ENCODE assay signal across 13 cellular contexts in genomic region chr3:129888739-129889138, GRCh38. TPM values are rescaled to one million over a fixed set of nuclear protein-coding genes. Genes with fewer than 3 reads are reported as not detected.
DNase-seq lines count a peak whose midpoint lies in the region; ATAC-seq and TF ChIP-seq lines count a peak whose summit lies in the region.
"Had no signal": no experiment of that assay in that cellular context is flagged by ENCODE, and none has a peak within 500 bp of the region (broad histone marks: within the 10 kb centered on the region; RNA-seq: fewer than 3 reads in every experiment).

No MANE protein-coding gene starts in this region.

- DNase-seq in A172 (ENCODE audit: low spot score) = peak; percentile 97
- DNase-seq in HCEC 1CT = peak; percentile 94
- DNase-seq in T1000 (lab: John Stamatoyannopoulos, UW) = peak; percentile 30
- DNase-seq in fibroblast of villous mesenchyme (ENCODE audit: low read depth) = peak; percentile 98
- no peak for DNase-seq in CD14-positive monocyte (ENCODE audit: low spot score)
- DNase-seq in NCI-H345 treated with DMSO at 0.1 percent for 48 hours (lab: John Stamatoyannopoulos, UW; ENCODE audit: unreplicated experiment) = no peak
- DNase-seq in DMS53 treated with DMSO at 0.1 percent for 48 hours (lab: John Stamatoyannopoulos, UW; ENCODE audit: unreplicated experiment) = no peak
- DNase-seq: activated CD4-positive, alpha-beta T cell treated with anti-CD3 and anti-CD28 coated beads, Interleukin-2, amount 50 U/mL, for 4 hours; central memory CD4-positive, alpha-beta T cell; hippocampal formation; NCI-H1694 treated with DMSO at 0.1 percent for 48 hours; Right ventricle myocardium superior had no signal

- intact Hi-C loops in CD14-positive monocyte (cut with micrococcal nuclease) = no loop called here

- TF ChIP-seq CTCF in fibroblast of villous mesenchyme (IDR thresholded peaks at IDR 0.05; ENCODE audit: insufficient read depth, low read depth, low read length) = no peak
- no peak for TF ChIP-seq CTCF in CD14-positive monocyte (IDR thresholded peaks at IDR 0.05)

- no peak overlapping the region for H3K4me3 ChIP-seq in fibroblast of villous mesenchyme (ENCODE audit: low read depth, low read length)

- no peak overlapping the region for H3K4me3 Mint-ChIP-seq in CD14-positive monocyte

- no peaks in the 10 kb centered on the region for H3K9me3 Mint-ChIP-seq in CD14-positive monocyte

- peaks cover 35% of the 10 kb centered on the region for H3K4me1 Mint-ChIP-seq in CD14-positive monocyte

- peaks cover 0 to 2% (median 0%) of the 10 kb centered on the region in 3 donors for H3K27me3 Mint-ChIP-seq in CD14-positive monocyte (ENCODE audit: low read depth in 3 of 3)

- ATAC-seq in GM18502 (IDR thresholded peaks at IDR 0.05; ENCODE audit: poor library complexity, unreplicated experiment) = no peak

- peak overlapping the region in 1 of 7 donors; percentile 16 for H3K27ac Mint-ChIP-seq in CD14-positive monocyte

- H3K36me3 Mint-ChIP-seq in CD14-positive monocyte = peaks cover 9 to 10% of the 10 kb centered on the region in 2 donors

RNA-seq across cellular contexts. Expression of gene TMCC1, which starts 4.8 kb away (rescaled TPM):
- 9.0 and 14.7 TPM in 2 replicates for total RNA-seq in A172 (2014; rRNA removed; shearing (Covaris generic))
- total RNA-seq in fibroblast of villous mesenchyme = 10.6 and 11.2 TPM in 2 replicates
- polyA plus RNA-seq in CD14-positive monocyte = 1 to 10 TPM; 5.0 TPM

Comparison
In these comparisons a context has a peak if more than half of its experiments do, and no peak if none do; other contexts are left out.
1. DNase-seq: peak in A172 (single experiment), HCEC 1CT (single experiment), T1000 (single experiment) and fibroblast of villous mesenchyme (single experiment); none in CD14-positive monocyte (single experiment), NCI-H345 treated with DMSO at 0.1 percent for 48 hours (single experiment) and DMS53 treated with DMSO at 0.1 percent for 48 hours (single experiment).